Comparison of ENCODE assay signal across 14 cellular contexts in genomic region chr11:101759771-101760450, GRCh38.
DNase-seq lines count a peak whose midpoint lies in the region; ATAC-seq and TF ChIP-seq lines count a peak whose summit lies in the region.
"Had no signal": no experiment of that assay in that cellular context is flagged by ENCODE, and none has a peak within 500 bp of the region (broad histone marks: within the 10 kb centered on the region; RNA-seq: fewer than 3 reads in every experiment).

No MANE protein-coding gene starts in this region.

- DNase-seq in NCI-H345 (lab: John Stamatoyannopoulos, UW) (peak; percentile 10), NCI-H345 treated with DMSO at 0.1 percent for 48 hours (lab: John Stamatoyannopoulos, UW; ENCODE audit: unreplicated experiment) (no peak), astrocyte of the spinal cord (ENCODE audit: low read depth, low spot score) (no peak), mesendoderm (no peak), GM13976 (ENCODE audit: low spot score) (no peak), NOMO-1 (lab: John Stamatoyannopoulos, UW; ENCODE audit: unreplicated experiment in 2 of 2) (no peak)
- DNase-seq: activated T-cell treated with anti-CD3 and anti-CD28 coated beads, Interleukin-2, amount 50 U/mL, for 48 hours; anterior cingulate cortex; midbrain had no signal

- H2BK5ac ChIP-seq in mesendoderm (ENCODE audit: low read length), result no peak overlapping the region

- H2BK120ac ChIP-seq in mesendoderm (ENCODE audit: low read depth, low read length), result no peak overlapping the region

- H2BK15ac ChIP-seq in mesendoderm (replicated peaks; ENCODE audit: low read depth), result no peak overlapping the region

- no peaks in the 10 kb centered on the region for H3K4me1 ChIP-seq in mesendoderm (ENCODE audit: control insufficient read depth, low read depth, low read length)
- H3K4me1 ChIP-seq: parathyroid adenoma, SJSA1 had no signal

- no peak overlapping the region for H3K9ac ChIP-seq in mesendoderm (ENCODE audit: low read length)
- H3K9ac ChIP-seq: parathyroid adenoma had no signal

- no peak overlapping the region for H4K8ac ChIP-seq in mesendoderm (ENCODE audit: low read depth, low read length)

- no peak overlapping the region for H3K56ac ChIP-seq in mesendoderm (ENCODE audit: low read length)

- no peak overlapping the region for H3K4ac ChIP-seq in mesendoderm (ENCODE audit: low read depth, low read length)

- H3K27me3 ChIP-seq in mesendoderm (ENCODE audit: insufficient read depth, low read length, poor library complexity), result no peaks in the 10 kb centered on the region
- H3K27me3 ChIP-seq: SJSA1 had no signal

- H3K23ac ChIP-seq in mesendoderm (ENCODE audit: low read length), result no peak overlapping the region

- H3K18ac ChIP-seq in mesendoderm (ENCODE audit: low read length), result peak overlapping the region; percentile 39

- no peaks in the 10 kb centered on the region for H3K36me3 ChIP-seq in mesendoderm (ENCODE audit: control insufficient read depth, insufficient read depth, low read length)
- H3K36me3 ChIP-seq: SJSA1 had no signal

- H3K4me2 ChIP-seq in mesendoderm (ENCODE audit: low read length), result no peak overlapping the region

- in situ Hi-C loops in astrocyte of the spinal cord (cut with HindIII; ENCODE audit: low sequenced_read_pairs) (no loop called here), GM13976 (cut with MboI; ENCODE audit: low sequenced_read_pairs, unreplicated experiment) (no loop called here)

- H4K5ac ChIP-seq in mesendoderm (ENCODE audit: low read length), result no peak overlapping the region

- WGBS in mesendoderm (ENCODE audit: extremely low coverage, insufficient coverage, low lambda C conversion rate), result no CpG with 5 or more reads among the region's 3 CpGs

- H3K27ac ChIP-seq in mesendoderm (ENCODE audit: low read depth, low read length), result no peak overlapping the region
- H3K27ac ChIP-seq: parathyroid adenoma, SJSA1 had no signal

- H3K4me3 ChIP-seq in astrocyte of the spinal cord (ENCODE audit: low read depth, low read length), result no peak overlapping the region
- no peak overlapping the region for H3K4me3 ChIP-seq in mesendoderm (ENCODE audit: low read length)
- H3K4me3 ChIP-seq: SJSA1 had no signal

- H3K79me1 ChIP-seq in mesendoderm (ENCODE audit: low read length), result no peaks in the 10 kb centered on the region

- TF ChIP-seq CTCF in LNCAP (IDR thresholded peaks at IDR 0.05) (peak; percentile 52), astrocyte of the spinal cord (IDR thresholded peaks at IDR 0.05; ENCODE audit: low read depth, low read length) (peak; percentile 31), GM13976 (IDR thresholded peaks at IDR 0.05; ENCODE audit: borderline replicate concordance, control extremely low read depth, extremely low read depth, insufficient read depth, missing control alignments) (no peak)

- H3K79me2 ChIP-seq in mesendoderm (ENCODE audit: control insufficient read depth, insufficient read depth, low read length), result no peaks in the 10 kb centered on the region
- H3K79me2 ChIP-seq: parathyroid adenoma had no signal

- no peak overlapping the region for H2AK5ac ChIP-seq in mesendoderm (ENCODE audit: low read length)

- ATAC-seq in GM21717 (IDR thresholded peaks at IDR 0.05; ENCODE audit: unreplicated experiment), result no peak
- ATAC-seq: activated CD4-positive, CD25-positive, alpha-beta regulatory T cell treated with anti-CD3 and anti-CD28 coated beads, Interleukin-2, amount 50 U/mL, for 24 hours had no signal
